In genomic region chr2:105373895-105374401, GRCh38 we compare ENCODE assay signal across 8 cellular contexts. TPM values are rescaled to one million over a fixed set of nuclear protein-coding genes. Genes with fewer than 3 reads are reported as not detected.
DNase-seq lines count a peak whose midpoint lies in the region; ATAC-seq and TF ChIP-seq lines count a peak whose summit lies in the region.

No MANE protein-coding gene starts in this region.

- peak; percentile 10 for DNase-seq in activated naive CD4-positive, alpha-beta T cell treated with anti-CD3 and anti-CD28 coated beads for 36 hours
- DNase-seq in activated naive CD4-positive, alpha-beta T cell treated with anti-CD3 and anti-CD28 coated beads, Interleukin-2, amount 50 U/mL, for 16 hours = no peak
- peak in 1 of 2 donors; percentile 34 for DNase-seq in central memory CD8-positive, alpha-beta T cell (ENCODE audit: low spot score in 2 of 2)
- DNase-seq in stimulated activated naive CD8-positive, alpha-beta T cell treated with anti-CD3 and anti-CD28 coated beads, Interleukin-15, amount 100 ng/mL, for 72 hours = no peak
- DNase-seq in middle frontal gyrus (ENCODE audit: extremely low spot score, low spot score) (no peak), superior temporal gyrus (ENCODE audit: extremely low spot score) (no peak), glutamatergic neuron (no peak)

- no peak for TF ChIP-seq CTCF in glutamatergic neuron (IDR thresholded peaks at IDR 0.05; ENCODE audit: partially characterized antibody, unreplicated experiment)

- peak overlapping the region; percentile 20 for H3K4me3 Mint-ChIP-seq in activated naive CD4-positive, alpha-beta T cell treated with anti-CD3 and anti-CD28 coated beads for 36 hours
- H3K4me3 Mint-ChIP-seq in central memory CD8-positive, alpha-beta T cell = peak overlapping the region; percentile 75
- peak overlapping the region; percentile 32 to 43 for H3K4me3 Mint-ChIP-seq in stimulated activated naive CD8-positive, alpha-beta T cell treated with anti-CD3 and anti-CD28 coated beads, Interleukin-15, amount 100 ng/mL, for 72 hours
- H3K4me3 Mint-ChIP-seq in glutamatergic neuron (ENCODE audit: unreplicated experiment) = no peak overlapping the region

- H3K36me3 Mint-ChIP-seq in activated naive CD4-positive, alpha-beta T cell treated with anti-CD3 and anti-CD28 coated beads for 36 hours (ENCODE audit: low read depth) = no peaks in the 10 kb centered on the region
- H3K36me3 Mint-ChIP-seq in central memory CD8-positive, alpha-beta T cell (ENCODE audit: insufficient read depth) = peaks cover 3% of the 10 kb centered on the region
- H3K36me3 Mint-ChIP-seq in glutamatergic neuron (ENCODE audit: unreplicated experiment) = no peaks in the 10 kb centered on the region

- peaks cover 10% of the 10 kb centered on the region for H3K4me1 Mint-ChIP-seq in activated naive CD4-positive, alpha-beta T cell treated with anti-CD3 and anti-CD28 coated beads for 36 hours (ENCODE audit: low read depth)
- H3K4me1 Mint-ChIP-seq in central memory CD8-positive, alpha-beta T cell = peaks cover 26% of the 10 kb centered on the region
- peaks cover 12% of the 10 kb centered on the region for H3K4me1 Mint-ChIP-seq in stimulated activated naive CD8-positive, alpha-beta T cell treated with anti-CD3 and anti-CD28 coated beads, Interleukin-15, amount 100 ng/mL, for 72 hours
- H3K4me1 Mint-ChIP-seq in glutamatergic neuron (ENCODE audit: low read depth, unreplicated experiment) = peaks cover 9% of the 10 kb centered on the region

- ATAC-seq in HG03097 (IDR thresholded peaks at IDR 0.05; ENCODE audit: low FRiP score, unreplicated experiment) = peak; percentile 40
- ATAC-seq in central memory CD8-positive, alpha-beta T cell (replicated peaks; ENCODE audit: extremely low read depth, poor library complexity, severe bottlenecking) = peak; percentile 76
- ATAC-seq in stimulated activated naive CD8-positive, alpha-beta T cell treated with anti-CD3 and anti-CD28 coated beads, Interleukin-15, amount 100 ng/mL, for 72 hours = peak; percentile 19

- no peaks in the 10 kb centered on the region for H3K9me3 Mint-ChIP-seq in activated naive CD4-positive, alpha-beta T cell treated with anti-CD3 and anti-CD28 coated beads for 36 hours
- H3K9me3 Mint-ChIP-seq in central memory CD8-positive, alpha-beta T cell = no peaks in the 10 kb centered on the region
- no peaks in the 10 kb centered on the region for H3K9me3 Mint-ChIP-seq in stimulated activated naive CD8-positive, alpha-beta T cell treated with anti-CD3 and anti-CD28 coated beads, Interleukin-15, amount 100 ng/mL, for 72 hours
- H3K9me3 Mint-ChIP-seq in glutamatergic neuron (ENCODE audit: unreplicated experiment) = no peaks in the 10 kb centered on the region

- H3K27me3 Mint-ChIP-seq in activated naive CD4-positive, alpha-beta T cell treated with anti-CD3 and anti-CD28 coated beads for 36 hours (ENCODE audit: low read depth) = peaks cover 2% of the 10 kb centered on the region
- H3K27me3 Mint-ChIP-seq in central memory CD8-positive, alpha-beta T cell = no peaks in the 10 kb centered on the region
- H3K27me3 Mint-ChIP-seq in stimulated activated naive CD8-positive, alpha-beta T cell treated with anti-CD3 and anti-CD28 coated beads, Interleukin-15, amount 100 ng/mL, for 72 hours = peaks cover 9% of the 10 kb centered on the region
- H3K27me3 Mint-ChIP-seq in glutamatergic neuron (ENCODE audit: unreplicated experiment) = no peaks in the 10 kb centered on the region

- CTCF ChIA-PET in activated naive CD4-positive, alpha-beta T cell treated with anti-CD3 and anti-CD28 coated beads for 36 hours (lab: Charles Lee) = no interaction called here

- intact Hi-C loops in activated naive CD4-positive, alpha-beta T cell treated with anti-CD3 and anti-CD28 coated beads for 36 hours (cut with micrococcal nuclease) = loop anchor here (5.0 kb wide), 1 partner anchor 723 kb away; no protein-coding TSS in a partner anchor

- H3K27ac Mint-ChIP-seq in activated naive CD4-positive, alpha-beta T cell treated with anti-CD3 and anti-CD28 coated beads for 36 hours = peak overlapping the region; percentile 62
- H3K27ac Mint-ChIP-seq in central memory CD8-positive, alpha-beta T cell (ENCODE audit: low read depth) = peak overlapping the region; percentile 95
- peak overlapping the region; percentile 77 to 79 for H3K27ac Mint-ChIP-seq in stimulated activated naive CD8-positive, alpha-beta T cell treated with anti-CD3 and anti-CD28 coated beads, Interleukin-15, amount 100 ng/mL, for 72 hours
- no peak overlapping the region for H3K27ac Mint-ChIP-seq in glutamatergic neuron (ENCODE audit: unreplicated experiment)

RNA-seq across cellular contexts. Expression of gene FHL2, which starts 24.9 kb away (rescaled TPM):
- total RNA-seq in activated naive CD4-positive, alpha-beta T cell treated with anti-CD3 and anti-CD28 coated beads for 36 hours = 1 to 10 TPM; 1.6 to 1.8 TPM
- 3.2 TPM for total RNA-seq in glutamatergic neuron (ENCODE audit: unreplicated experiment)

RNA-seq across cellular contexts. Expression of gene C2orf49, which starts 36.6 kb away (rescaled TPM):
- total RNA-seq in activated naive CD4-positive, alpha-beta T cell treated with anti-CD3 and anti-CD28 coated beads for 36 hours = 10 to 100 TPM; 15.6 to 16.4 TPM
- total RNA-seq in glutamatergic neuron (ENCODE audit: unreplicated experiment) = 10.7 TPM

RNA-seq across cellular contexts. Expression of gene TGFBRAP1, which starts 44.4 kb away (rescaled TPM):
- 10 to 100 TPM; 13.6 to 15.3 TPM for total RNA-seq in activated naive CD4-positive, alpha-beta T cell treated with anti-CD3 and anti-CD28 coated beads for 36 hours
- 14.9 TPM for total RNA-seq in glutamatergic neuron (ENCODE audit: unreplicated experiment)

Comparison
In these comparisons a context has a peak if more than half of its experiments do, and no peak if none do; other contexts are left out.
1. ATAC-seq: peak in every context shown above with its lines; median percentile 76 in central memory CD8-positive, alpha-beta T cell; 40 in HG03097; 19 in stimulated activated naive CD8-positive, alpha-beta T cell treated with anti-CD3 and anti-CD28 coated beads, Interleukin-15, amount 100 ng/mL, for 72 hours.